26 cellular contexts compared by ENCODE assay signal in genomic region chr4:36004231-36004851, GRCh38.
DNase-seq lines count a peak whose midpoint lies in the region; ATAC-seq and FAIRE-seq lines count a peak whose summit lies in the region.
"Had no signal": no experiment of that assay in that cellular context is flagged by ENCODE, and none has a peak within 500 bp of the region (broad histone marks: within the 10 kb centered on the region; RNA-seq: fewer than 3 reads in every experiment).

No MANE protein-coding gene starts in this region.

- peaks cover 0 to 15% (median 13%) of the 10 kb centered on the region in 3 donors for H3K36me3 Mint-ChIP-seq in naive thymus-derived CD8-positive, alpha-beta T cell

- H3K27ac ChIP-seq in epithelial cell of prostate: peak overlapping the region; percentile 47
- H3K27ac ChIP-seq: SJCRH30 had no signal

- no peak for FAIRE-seq in HTR-8/SVneo (lab: Jason Lieb, UNC)
- FAIRE-seq: HepG2 had no signal

- POLR2A ChIA-PET in naive thymus-derived CD8-positive, alpha-beta T cell (lab: Charles Lee): no interaction called here

- H3K9me3 Mint-ChIP-seq in naive thymus-derived CD8-positive, alpha-beta T cell: peaks cover 0 to 9% (median 0%) of the 10 kb centered on the region in 9 donors

- DNase-seq in ELR (ENCODE audit: low read depth): peak; percentile 32
- peak; percentile 63 for DNase-seq in amniotic epithelial cell (ENCODE audit: low read depth)
- DNase-seq in epithelial cell of prostate (ENCODE audit: low read depth, low spot score): no peak
- peak; percentile 7 for DNase-seq in retina
- no peak for DNase-seq in naive thymus-derived CD8-positive, alpha-beta T cell
- no peak for DNase-seq in HTR-8/SVneo (ENCODE audit: insufficient read length, low spot score)
- DNase-seq in NCI-H1105 treated with DMSO at 0.1 percent for 48 hours (lab: John Stamatoyannopoulos, UW): no peak
- DNase-seq in stimulated activated naive CD4-positive, alpha-beta T cell treated with Interleukin-2 at 50 U/mL for 16 hours (lab: John Stamatoyannopoulos, UW): no peak
- DNase-seq: 8988T; ACHN; BE2C; Calu3; CD8-positive, alpha-beta memory T cell; DMS79 treated with DMSO at 0.1 percent for 48 hours; Kasumi-1; NCI-H1092 treated with DMSO at 0.1 percent for 48 hours; NCI-H1436 treated with DMSO at 0.1 percent for 48 hours; NCI-H1930; NCI-H2227 treated with DMSO at 0.1 percent for 48 hours; NCI-H526 treated with DMSO at 0.1 percent for 48 hours; SJCRH30 had no signal

- H3K27ac Mint-ChIP-seq in naive thymus-derived CD8-positive, alpha-beta T cell: no peak overlapping the region
- H3K27ac Mint-ChIP-seq: CD14-positive monocyte; CD8-positive, alpha-beta memory T cell had no signal

- H3K4me3 Mint-ChIP-seq in naive thymus-derived CD8-positive, alpha-beta T cell: no peak overlapping the region
- H3K4me3 Mint-ChIP-seq: CD14-positive monocyte; CD8-positive, alpha-beta memory T cell had no signal

- no peaks in the 10 kb centered on the region for H3K27me3 Mint-ChIP-seq in naive thymus-derived CD8-positive, alpha-beta T cell
- H3K27me3 Mint-ChIP-seq: CD8-positive, alpha-beta memory T cell had no signal

- no peak for ATAC-seq in naive thymus-derived CD8-positive, alpha-beta T cell
- ATAC-seq: HCT116, HepG2, Right ventricle myocardium inferior, SK-N-SH treated with all-trans-retinoic acid at 6 μM for 48 hours had no signal

- H3K4me1 Mint-ChIP-seq in naive thymus-derived CD8-positive, alpha-beta T cell: no peaks in the 10 kb centered on the region
- H3K4me1 Mint-ChIP-seq: CD14-positive monocyte; CD8-positive, alpha-beta memory T cell had no signal

Comparison
In these comparisons a context has a peak if more than half of its experiments do, and no peak if none do; other contexts are left out.
1. DNase-seq: peak in ELR (single experiment), amniotic epithelial cell (single experiment) and retina (single experiment); none in epithelial cell of prostate (single experiment), naive thymus-derived CD8-positive, alpha-beta T cell (0 of 10), HTR-8/SVneo (single experiment), NCI-H1105 treated with DMSO at 0.1 percent for 48 hours (single experiment) and stimulated activated naive CD4-positive, alpha-beta T cell treated with Interleukin-2 at 50 U/mL for 16 hours (single experiment).